Comparison of ENCODE assay signal across 7 cellular contexts in the genomic region with DNA sequence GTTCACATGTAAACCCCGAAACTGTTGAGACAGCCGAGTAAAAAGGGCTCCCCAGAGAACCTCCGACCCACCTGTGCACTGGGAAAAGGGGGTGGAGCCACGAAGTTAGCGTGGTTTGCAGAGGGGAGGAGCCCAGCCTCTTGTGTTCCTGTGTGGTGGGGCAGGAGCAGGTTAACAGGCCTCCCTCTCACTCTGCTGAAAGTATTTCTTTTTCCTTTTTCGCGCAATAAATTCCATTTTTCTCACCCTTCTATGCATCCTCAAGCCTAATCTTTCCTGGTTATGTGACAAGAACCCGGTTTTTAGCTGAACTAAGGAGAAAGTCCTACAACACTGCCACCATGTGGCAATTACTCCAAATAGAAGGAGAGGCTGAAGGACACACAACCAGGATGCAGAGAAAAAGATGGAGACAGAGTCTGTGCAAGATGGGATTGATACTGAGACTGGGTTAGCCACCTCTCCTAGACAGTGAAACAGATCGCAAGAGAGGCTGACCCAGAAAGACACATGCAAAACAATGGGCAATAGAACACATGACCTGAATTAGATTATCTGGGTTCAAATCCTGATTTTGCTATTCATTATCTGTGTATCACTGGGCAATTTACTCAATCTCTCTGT.
DNase-seq lines count a peak whose midpoint lies in the region; ATAC-seq, FAIRE-seq and TF ChIP-seq lines count a peak whose summit lies in the region.

No MANE protein-coding gene starts in this region.

- H2AFZ ChIP-seq in H9 (ENCODE audit: low read length) (no peak overlapping the region), K562 (ENCODE audit: low read depth, low read length) (peak overlapping the region; percentile 98)

- H4K91ac ChIP-seq in H9 (ENCODE audit: insufficient read length, low read depth, low read length): no peak overlapping the region

- TF ChIP-seq POLR2A in NB4 (IDR thresholded peaks at IDR 0.05; ENCODE audit: extremely low read depth, insufficient read length) (no peak), K562 (conservative IDR thresholded peaks at IDR 0.05) (no peak)

- intact Hi-C loops in K562 (cut with micrococcal nuclease): loop anchor here (1.0 to 10.0 kb wide), 4 partner anchors 64 to 744 kb away; no protein-coding TSS in a partner anchor

- H3K36me3 ChIP-seq in GM06990 (ENCODE audit: control insufficient read depth, insufficient read depth, low read length) (no peaks in the 10 kb centered on the region), K562 (ENCODE audit: control insufficient read depth, insufficient read depth, low read length) (no peaks in the 10 kb centered on the region), iPS-18a (ENCODE audit: control insufficient read depth, low read depth, low read length) (no peaks in the 10 kb centered on the region), small intestine (ENCODE audit: control insufficient read depth in 2 of 2, insufficient read depth in 2 of 2, low read length in 2 of 2) (no peaks in the 10 kb centered on the region)

- H3K4me3 Mint-ChIP-seq in H9: peak overlapping the region; percentile 75 to 90

- no peaks in the 10 kb centered on the region for H3K27me3 ChIP-seq in GM06990 (replicated peaks; ENCODE audit: control insufficient read depth, insufficient read depth, low read length)
- no peaks in the 10 kb centered on the region for H3K27me3 ChIP-seq in H9 (ENCODE audit: insufficient read depth, low read length)
- no peaks in the 10 kb centered on the region for H3K27me3 ChIP-seq in K562 (ENCODE audit: control insufficient read depth in 2 of 2, insufficient read depth in 2 of 2, low read length in 2 of 2)
- peaks cover 9% of the 10 kb centered on the region for H3K27me3 ChIP-seq in iPS-18a (ENCODE audit: control insufficient read depth, insufficient read depth, low read length)
- peaks cover 0 to 4% of the 10 kb centered on the region in 2 donors for H3K27me3 ChIP-seq in small intestine (ENCODE audit: control insufficient read depth in 2 of 2, insufficient read depth in 2 of 2, low read length in 2 of 2)

- peaks cover 3 to 4% of the 10 kb centered on the region in 2 experiments; a peak in 3 of 4 replicates for H3K4me1 Mint-ChIP-seq in H9

- H3K27ac ChIP-seq in H9 (ENCODE audit: insufficient read length, low read depth, low read length): no peak overlapping the region
- H3K27ac ChIP-seq in K562 (ENCODE audit: extremely low read depth, low read depth, low read length): no peak overlapping the region; the same call in 2 of the 3 replicates
- H3K27ac ChIP-seq in iPS-18a (ENCODE audit: low read length): no peak overlapping the region
- no peak overlapping the region for H3K27ac ChIP-seq in small intestine (ENCODE audit: low read depth in 1 of 2, low read length in 1 of 2)

- H3K18ac ChIP-seq in H9 (ENCODE audit: insufficient read length, low read depth, low read length): no peak overlapping the region

- BruUV-seq in K562 (replicated peaks; lab: Mats Ljungman, UMichigan): no TSS peak

- in situ Hi-C loops in K562 (cut with MboI): no loop called here

- no peak overlapping the region for H3T11ph ChIP-seq in H9 (ENCODE audit: low read length)

- H4K20me1 ChIP-seq in H9 (ENCODE audit: control insufficient read depth, insufficient read depth, insufficient read length) (no peaks in the 10 kb centered on the region), K562 (replicated peaks; ENCODE audit: control insufficient read depth, insufficient read depth, low read length) (no peaks in the 10 kb centered on the region)

- no peaks in the 10 kb centered on the region for H3K23me2 ChIP-seq in H9 (ENCODE audit: insufficient read length, low read depth, low read length, poor library complexity, severe bottlenecking)

- H3K9ac ChIP-seq in H9 (ENCODE audit: extremely low read depth, insufficient read length, low read length) (no peak overlapping the region), K562 (ENCODE audit: insufficient read depth in 1 of 2, low read depth in 2 of 2, low read length in 2 of 2) (peak overlapping the region; percentile 66 to 68; a peak in 3 of 4 replicates), iPS-18a (ENCODE audit: low read length) (no peak overlapping the region)

- no peak overlapping the region for H4K5ac ChIP-seq in H9 (ENCODE audit: insufficient read length, low read depth, low read length)

- H3K4ac ChIP-seq in H9 (ENCODE audit: low read depth, low read length): no peak overlapping the region

- H2AK5ac ChIP-seq in H9 (ENCODE audit: insufficient read length, low read length): no peak overlapping the region

- no peak overlapping the region for H2BK20ac ChIP-seq in H9 (ENCODE audit: low read depth, low read length, poor library complexity, severe bottlenecking)

- H3K79me2 ChIP-seq in H9 (ENCODE audit: insufficient read depth, low read length) (no peaks in the 10 kb centered on the region), K562 (ENCODE audit: control insufficient read depth, insufficient read depth, low read length) (no peaks in the 10 kb centered on the region)

- no peaks in the 10 kb centered on the region for H3K9me3 ChIP-seq in H9 (ENCODE audit: control insufficient read depth, low read depth, low read length)
- H3K9me3 ChIP-seq in K562 (replicated peaks; ENCODE audit: control insufficient read depth, insufficient read depth, low read depth, low read length): no peaks in the 10 kb centered on the region
- no peaks in the 10 kb centered on the region for H3K9me3 ChIP-seq in iPS-18a (ENCODE audit: control insufficient read depth, low read depth, low read length)
- H3K9me3 ChIP-seq in small intestine (ENCODE audit: control insufficient read depth, low read depth): no peaks in the 10 kb centered on the region

- H2BK120ac ChIP-seq in H9 (ENCODE audit: low read depth, low read length, poor library complexity, severe bottlenecking): no peak overlapping the region

- H4K8ac ChIP-seq in H9 (replicated peaks; ENCODE audit: insufficient read length, low read depth, low read length): no peak overlapping the region

- H3K4me3 ChIP-seq in GM06990 (replicated peaks; ENCODE audit: low read depth, low read length) (peak overlapping the region; percentile 62), NB4 (ENCODE audit: low read depth, low read length) (peak overlapping the region; percentile 60), K562 (peak overlapping the region; percentile 51), iPS-18a (ENCODE audit: low read length) (peak overlapping the region; percentile 85), small intestine (ENCODE audit: low read depth in 1 of 2, low read length in 2 of 2) (no peak overlapping the region)

- H3K14ac ChIP-seq in H9 (ENCODE audit: insufficient read depth, low read length): no peak overlapping the region

- H2BK15ac ChIP-seq in H9 (ENCODE audit: low read depth, low read length): no peak overlapping the region

- peak; percentile 96 to 98 for TF ChIP-seq RAD21 in K562 (CRISPR knock-in tag; conservative IDR thresholded peaks at IDR 0.05 in 1 of 2, IDR thresholded peaks at IDR 0.05 in 1 of 2)

- CTCF ChIA-PET in K562 (lab: Yijun Ruan, JAX; ENCODE audit: low intra/inter-chr PET ratio): interaction anchor here (0.6 to 2.3 kb wide), 4 partner anchors 78 to 474 kb away, joined by 3 to 23 read pairs (median 4); no protein-coding TSS in a partner anchor

- TF ChIP-seq EP300 in K562 (IDR thresholded peaks at IDR 0.05; ENCODE audit: low read length): 0 out of 2 replicates have a peak, but pooled peaks have one; percentile 5

- peak overlapping the region; percentile 13 for H3K4me2 ChIP-seq in H9 (ENCODE audit: insufficient read depth, insufficient read length, low read length)
- peak overlapping the region; percentile 92 for H3K4me2 ChIP-seq in K562 (ENCODE audit: insufficient read depth, low read length)

- H3K56ac ChIP-seq in H9 (ENCODE audit: insufficient read length, low read depth, low read length): no peak overlapping the region

- peak; percentile 99 for ATAC-seq in K562

- no peaks in the 10 kb centered on the region for H3K4me1 ChIP-seq in H9 (ENCODE audit: insufficient read depth, low read length)
- no peaks in the 10 kb centered on the region; a peak in 1 of 5 replicates for H3K4me1 ChIP-seq in K562 (replicated peaks in 1 of 2; ENCODE audit: control insufficient read depth in 2 of 2, insufficient read depth in 2 of 2, low read length in 2 of 2)
- peaks cover 6% of the 10 kb centered on the region for H3K4me1 ChIP-seq in iPS-18a (ENCODE audit: control insufficient read depth, low read depth, low read length)
- no peaks in the 10 kb centered on the region for H3K4me1 ChIP-seq in small intestine (ENCODE audit: control insufficient read depth in 2 of 2, insufficient read depth in 1 of 2, low read depth in 1 of 2, low read length in 1 of 2)

- no peaks in the 10 kb centered on the region for H3K9me3 Mint-ChIP-seq in H9

- H3K36me3 Mint-ChIP-seq in H9 (ENCODE audit: insufficient read depth in 1 of 3, low read depth in 3 of 3): no peaks in the 10 kb centered on the region

- H3K27ac Mint-ChIP-seq in H9: no peak overlapping the region

- WGBS in H9 (ENCODE audit: extremely low coverage, insufficient read length, low lambda C conversion rate): no CpG with 5 or more reads among the region's 9 CpGs
- 2% methylated on average over 9 of the region's 9 CpGs for WGBS in K562 (ENCODE audit: insufficient coverage, low coverage, missing lambda C conversion rate)
- WGBS in small intestine, 3 donors: 1 to 2% (median 2%) methylated on average over 9 of the region's 9 CpGs

- H3K9me1 ChIP-seq in K562 (ENCODE audit: control insufficient read depth, insufficient read depth, low read length): no peaks in the 10 kb centered on the region

- POLR2A ChIA-PET in K562 (lab: Yijun Ruan, JAX): interaction anchor here (0.8 to 1.7 kb wide), 4 partner anchors 12 to 956 kb away, joined by 3 to 5 read pairs (median 4); a partner anchor contains a TSS

- H3K23ac ChIP-seq in H9 (ENCODE audit: insufficient read length, low read depth, low read length): no peak overlapping the region

- DNase-seq in GM06990 (ENCODE audit: extremely low read depth, insufficient read length) (peak; percentile 28), H9 (peak; percentile 82), NB4 (ENCODE audit: low read depth) (peak; percentile 78), SKM-1 (lab: John Stamatoyannopoulos, UW; ENCODE audit: unreplicated experiment) (peak; percentile 59), K562 (ENCODE audit: extremely low read depth in 1 of 4, low spot score in 3 of 4) (peak; percentile 48 to 81 (median 59)), small intestine (peak; percentile 70)

- TF ChIP-seq CTCF in GM06990 (IDR thresholded peaks at IDR 0.05; ENCODE audit: insufficient read depth, low read length, poor library complexity, severe bottlenecking): peak; percentile 65
- TF ChIP-seq CTCF in H9 (conservative IDR thresholded peaks at IDR 0.05): peak; percentile 95
- TF ChIP-seq CTCF in NB4 (IDR thresholded peaks at IDR 0.05; ENCODE audit: low read depth, low read length): peak; percentile 61
- peak; percentile 68 to 94 (median 92) for TF ChIP-seq CTCF in K562 (IDR thresholded peaks at IDR 0.05 in 2 of 3, conservative IDR thresholded peaks at IDR 0.05 in 1 of 3; ENCODE audit: insufficient read depth in 2 of 3, low read depth in 1 of 3, low read length in 3 of 3)

- H3K79me1 ChIP-seq in H9 (ENCODE audit: insufficient read depth, low read depth, low read length, poor library complexity, severe bottlenecking): no peaks in the 10 kb centered on the region

- H2BK12ac ChIP-seq in H9 (ENCODE audit: insufficient read length, low read depth, low read length): no peak overlapping the region

- peaks cover 11% of the 10 kb centered on the region for H3K27me3 Mint-ChIP-seq in H9 (ENCODE audit: low read depth)

- no peak overlapping the region for H2BK5ac ChIP-seq in H9 (ENCODE audit: insufficient read length, low read length)

- FAIRE-seq in K562 (lab: Jason Lieb, UNC) (peak; percentile 95), small intestine (lab: Jason Lieb, UNC) (no peak)

Comparison
In these comparisons a context has a peak if more than half of its experiments do, and no peak if none do; other contexts are left out.
1. DNase-seq: peak in every context shown above with its lines; median percentile 82 in H9; 78 in NB4; 70 in small intestine; 59 in SKM-1; 59 in K562; 28 in GM06990.
2. H3K4me3 ChIP-seq: peak in GM06990 (single experiment), NB4 (single experiment), K562 (single experiment) and iPS-18a (single experiment); none in small intestine (0 of 2).
3. H3K9ac ChIP-seq: peak in K562 (2 of 2); none in H9 (single experiment) and iPS-18a (single experiment).
4. Peak in every context shown above with its lines, with median percentiles within 50 percentile points of each other: CTCF ChIP-seq.